Comparison of ENCODE assay signal across 1 cellular context in the genomic region with DNA sequence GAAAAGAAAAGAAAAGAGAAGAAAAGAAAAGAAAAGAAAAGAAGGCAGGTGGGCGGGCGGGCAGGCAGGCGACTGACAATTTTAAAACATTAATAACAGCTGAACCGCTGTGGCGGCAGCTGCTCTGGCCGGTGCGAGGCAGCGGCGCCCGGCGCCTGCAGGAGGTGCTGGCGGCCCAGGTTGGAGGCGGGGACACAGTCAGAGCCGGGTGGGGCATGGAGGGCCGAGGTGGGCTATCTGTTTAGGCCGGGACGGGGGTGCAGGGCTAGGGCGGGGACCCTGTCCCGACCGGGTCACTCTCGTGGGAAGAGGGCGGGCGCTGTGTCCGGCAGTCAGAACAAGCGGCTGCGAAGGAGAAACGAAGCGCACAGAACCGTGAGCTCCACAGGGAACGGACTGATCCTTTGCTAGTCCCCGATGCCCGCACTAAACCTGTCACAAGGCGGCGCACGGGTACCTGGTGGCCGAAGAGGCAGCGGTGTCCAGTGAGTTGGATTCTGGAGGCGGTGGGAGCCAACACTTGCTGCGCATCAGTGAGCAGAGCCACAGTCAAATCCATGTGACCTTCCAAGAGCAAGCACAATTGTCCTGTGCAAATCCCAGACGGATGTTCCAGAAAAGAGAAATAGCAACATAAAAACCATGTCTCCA.
TF ChIP-seq lines count a peak whose summit lies in the region.

No MANE protein-coding gene starts in this region.

TF ChIP-seq in HEK293, 187 proteins besides CTCF, POLR2A, EP300 and RAD21 (continued from another document and continues in another):
- TF ChIP-seq, protein P1, sequence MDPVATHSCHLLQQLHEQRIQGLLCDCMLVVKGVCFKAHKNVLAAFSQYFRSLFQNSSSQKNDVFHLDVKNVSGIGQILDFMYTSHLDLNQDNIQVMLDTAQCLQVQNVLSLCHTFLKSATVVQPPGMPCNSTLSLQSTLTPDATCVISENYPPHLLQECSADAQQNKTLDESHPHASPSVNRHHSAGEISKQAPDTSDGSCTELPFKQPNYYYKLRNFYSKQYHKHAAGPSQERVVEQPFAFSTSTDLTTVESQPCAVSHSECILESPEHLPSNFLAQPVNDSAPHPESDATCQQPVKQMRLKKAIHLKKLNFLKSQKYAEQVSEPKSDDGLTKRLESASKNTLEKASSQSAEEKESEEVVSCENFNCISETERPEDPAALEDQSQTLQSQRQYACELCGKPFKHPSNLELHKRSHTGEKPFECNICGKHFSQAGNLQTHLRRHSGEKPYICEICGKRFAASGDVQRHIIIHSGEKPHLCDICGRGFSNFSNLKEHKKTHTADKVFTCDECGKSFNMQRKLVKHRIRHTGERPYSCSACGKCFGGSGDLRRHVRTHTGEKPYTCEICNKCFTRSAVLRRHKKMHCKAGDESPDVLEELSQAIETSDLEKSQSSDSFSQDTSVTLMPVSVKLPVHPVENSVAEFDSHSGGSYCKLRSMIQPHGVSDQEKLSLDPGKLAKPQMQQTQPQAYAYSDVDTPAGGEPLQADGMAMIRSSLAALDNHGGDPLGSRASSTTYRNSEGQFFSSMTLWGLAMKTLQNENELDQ (tag by site-specific recombination; IDR thresholded peaks at IDR 0.05; ENCODE audit: low read depth), result no peak
- TF ChIP-seq ZNF311 (tag by site-specific recombination; IDR thresholded peaks at IDR 0.05; ENCODE audit: borderline replicate concordance) (no peak), ZNF248 (tag by site-specific recombination; IDR thresholded peaks at IDR 0.05) (no peak), MZF1 (tag by site-specific recombination; IDR thresholded peaks at IDR 0.05; ENCODE audit: borderline replicate concordance) (no peak), ZNF16 (tag by site-specific recombination; IDR thresholded peaks at IDR 0.05; ENCODE audit: low read depth) (no peak), SP7 (tag by site-specific recombination; IDR thresholded peaks at IDR 0.05) (no peak), ZIC2 (tag by site-specific recombination; IDR thresholded peaks at IDR 0.05) (0 out of 2 replicates have a peak, but pooled peaks have one; percentile 6), KLF16 (tag by site-specific recombination; IDR thresholded peaks at IDR 0.05) (no peak), ZNF529 (tag by site-specific recombination; IDR thresholded peaks at IDR 0.05; ENCODE audit: insufficient replicate concordance) (no peak), MYNN (tag by site-specific recombination; IDR thresholded peaks at IDR 0.05; ENCODE audit: borderline replicate concordance) (no peak), ZNF791 (tag by site-specific recombination; IDR thresholded peaks at IDR 0.05) (no peak), IKZF3 (tag by site-specific recombination; IDR thresholded peaks at IDR 0.05) (no peak), ZNF155 (tag by site-specific recombination; IDR thresholded peaks at IDR 0.05) (no peak), ZNF121 (tag by site-specific recombination; IDR thresholded peaks at IDR 0.05) (peak; percentile 82; the same call in 1 of the 2 replicates), ZNF549 (tag by site-specific recombination; IDR thresholded peaks at IDR 0.05) (no peak), ZFP41 (tag by site-specific recombination; IDR thresholded peaks at IDR 0.05; ENCODE audit: borderline replicate concordance) (no peak), ZNF394 (tag by site-specific recombination; IDR thresholded peaks at IDR 0.05; ENCODE audit: borderline replicate concordance) (peak; percentile 59; the same call in 1 of the 2 replicates), ZNF112 (tag by site-specific recombination; IDR thresholded peaks at IDR 0.05) (no peak), ZNF23 (tag by site-specific recombination; IDR thresholded peaks at IDR 0.05; ENCODE audit: borderline replicate concordance) (no peak), ZFP3 (tag by site-specific recombination; IDR thresholded peaks at IDR 0.05; ENCODE audit: low read depth) (no peak), ZNF621 (tag by site-specific recombination; IDR thresholded peaks at IDR 0.05) (no peak), SP3 (tag by site-specific recombination; IDR thresholded peaks at IDR 0.05) (peak; percentile 34), ZBTB17 (tag by site-specific recombination; IDR thresholded peaks at IDR 0.05) (peak; percentile 65), ZNF558 (tag by site-specific recombination; IDR thresholded peaks at IDR 0.05) (no peak), ZNF785 (tag by site-specific recombination; IDR thresholded peaks at IDR 0.05) (peak; percentile 83; the same call in 1 of the 2 replicates), HOXA7 (CRISPR knock-in tag; IDR thresholded peaks at IDR 0.05; ENCODE audit: borderline replicate concordance) (no peak), ZNF302 (tag by site-specific recombination; IDR thresholded peaks at IDR 0.05; ENCODE audit: low read depth) (no peak)
- TF ChIP-seq, protein P2, sequence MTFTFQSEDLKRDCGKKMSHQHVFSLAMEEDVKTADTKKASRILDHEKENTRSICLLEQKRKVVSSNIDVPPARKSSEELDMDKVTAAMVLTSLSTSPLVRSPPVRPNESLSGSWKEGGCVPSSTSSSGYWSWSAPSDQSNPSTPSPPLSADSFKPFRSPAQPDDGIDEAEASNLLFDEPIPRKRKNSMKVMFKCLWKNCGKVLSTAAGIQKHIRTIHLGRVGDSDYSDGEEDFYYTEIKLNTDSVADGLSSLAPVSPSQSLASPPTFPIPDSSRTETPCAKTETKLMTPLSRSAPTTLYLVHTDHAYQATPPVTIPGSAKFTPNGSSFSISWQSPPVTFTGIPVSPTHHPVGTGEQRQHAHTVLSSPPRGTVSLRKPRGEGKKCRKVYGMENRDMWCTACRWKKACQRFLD (tag by site-specific recombination; IDR thresholded peaks at IDR 0.05), result no peak
- TF ChIP-seq, protein P3, sequence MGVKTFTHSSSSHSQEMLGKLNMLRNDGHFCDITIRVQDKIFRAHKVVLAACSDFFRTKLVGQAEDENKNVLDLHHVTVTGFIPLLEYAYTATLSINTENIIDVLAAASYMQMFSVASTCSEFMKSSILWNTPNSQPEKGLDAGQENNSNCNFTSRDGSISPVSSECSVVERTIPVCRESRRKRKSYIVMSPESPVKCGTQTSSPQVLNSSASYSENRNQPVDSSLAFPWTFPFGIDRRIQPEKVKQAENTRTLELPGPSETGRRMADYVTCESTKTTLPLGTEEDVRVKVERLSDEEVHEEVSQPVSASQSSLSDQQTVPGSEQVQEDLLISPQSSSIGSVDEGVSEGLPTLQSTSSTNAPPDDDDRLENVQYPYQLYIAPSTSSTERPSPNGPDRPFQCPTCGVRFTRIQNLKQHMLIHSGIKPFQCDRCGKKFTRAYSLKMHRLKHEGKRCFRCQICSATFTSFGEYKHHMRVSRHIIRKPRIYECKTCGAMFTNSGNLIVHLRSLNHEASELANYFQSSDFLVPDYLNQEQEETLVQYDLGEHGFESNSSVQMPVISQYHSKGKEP (tag by site-specific recombination; IDR thresholded peaks at IDR 0.05), result no peak
- TF ChIP-seq, protein P4, sequence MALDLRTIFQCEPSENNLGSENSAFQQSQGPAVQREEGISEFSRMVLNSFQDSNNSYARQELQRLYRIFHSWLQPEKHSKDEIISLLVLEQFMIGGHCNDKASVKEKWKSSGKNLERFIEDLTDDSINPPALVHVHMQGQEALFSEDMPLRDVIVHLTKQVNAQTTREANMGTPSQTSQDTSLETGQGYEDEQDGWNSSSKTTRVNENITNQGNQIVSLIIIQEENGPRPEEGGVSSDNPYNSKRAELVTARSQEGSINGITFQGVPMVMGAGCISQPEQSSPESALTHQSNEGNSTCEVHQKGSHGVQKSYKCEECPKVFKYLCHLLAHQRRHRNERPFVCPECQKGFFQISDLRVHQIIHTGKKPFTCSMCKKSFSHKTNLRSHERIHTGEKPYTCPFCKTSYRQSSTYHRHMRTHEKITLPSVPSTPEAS (tag by site-specific recombination; IDR thresholded peaks at IDR 0.05), result no peak
- TF ChIP-seq, protein P5, sequence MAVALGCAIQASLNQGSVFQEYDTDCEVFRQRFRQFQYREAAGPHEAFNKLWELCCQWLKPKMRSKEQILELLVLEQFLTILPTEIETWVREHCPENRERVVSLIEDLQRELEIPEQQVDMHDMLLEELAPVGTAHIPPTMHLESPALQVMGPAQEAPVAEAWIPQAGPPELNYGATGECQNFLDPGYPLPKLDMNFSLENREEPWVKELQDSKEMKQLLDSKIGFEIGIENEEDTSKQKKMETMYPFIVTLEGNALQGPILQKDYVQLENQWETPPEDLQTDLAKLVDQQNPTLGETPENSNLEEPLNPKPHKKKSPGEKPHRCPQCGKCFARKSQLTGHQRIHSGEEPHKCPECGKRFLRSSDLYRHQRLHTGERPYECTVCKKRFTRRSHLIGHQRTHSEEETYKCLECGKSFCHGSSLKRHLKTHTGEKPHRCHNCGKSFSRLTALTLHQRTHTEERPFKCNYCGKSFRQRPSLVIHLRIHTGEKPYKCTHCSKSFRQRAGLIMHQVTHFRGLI (tag by site-specific recombination; IDR thresholded peaks at IDR 0.05), result no peak
- TF ChIP-seq, protein P6, sequence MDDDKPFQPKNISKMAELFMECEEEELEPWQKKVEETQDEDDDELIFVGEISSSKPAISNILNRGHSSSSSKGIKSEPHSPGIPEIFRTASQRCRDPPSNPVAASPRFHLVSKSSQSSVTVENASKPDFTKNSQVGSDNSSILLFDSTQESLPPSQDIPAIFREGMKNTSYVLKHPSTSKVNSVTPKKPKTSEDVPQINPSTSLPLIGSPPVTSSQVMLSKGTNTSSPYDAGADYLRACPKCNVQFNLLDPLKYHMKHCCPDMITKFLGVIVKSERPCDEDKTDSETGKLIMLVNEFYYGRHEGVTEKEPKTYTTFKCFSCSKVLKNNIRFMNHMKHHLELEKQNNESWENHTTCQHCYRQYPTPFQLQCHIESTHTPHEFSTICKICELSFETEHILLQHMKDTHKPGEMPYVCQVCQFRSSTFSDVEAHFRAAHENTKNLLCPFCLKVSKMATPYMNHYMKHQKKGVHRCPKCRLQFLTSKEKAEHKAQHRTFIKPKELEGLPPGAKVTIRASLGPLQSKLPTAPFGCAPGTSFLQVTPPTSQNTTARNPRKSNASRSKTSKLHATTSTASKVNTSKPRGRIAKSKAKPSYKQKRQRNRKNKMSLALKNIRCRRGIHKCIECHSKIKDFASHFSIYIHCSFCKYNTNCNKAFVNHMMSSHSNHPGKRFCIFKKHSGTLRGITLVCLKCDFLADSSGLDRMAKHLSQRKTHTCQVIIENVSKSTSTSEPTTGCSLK (tag by site-specific recombination; IDR thresholded peaks at IDR 0.05), result no peak
- TF ChIP-seq, protein P7, sequence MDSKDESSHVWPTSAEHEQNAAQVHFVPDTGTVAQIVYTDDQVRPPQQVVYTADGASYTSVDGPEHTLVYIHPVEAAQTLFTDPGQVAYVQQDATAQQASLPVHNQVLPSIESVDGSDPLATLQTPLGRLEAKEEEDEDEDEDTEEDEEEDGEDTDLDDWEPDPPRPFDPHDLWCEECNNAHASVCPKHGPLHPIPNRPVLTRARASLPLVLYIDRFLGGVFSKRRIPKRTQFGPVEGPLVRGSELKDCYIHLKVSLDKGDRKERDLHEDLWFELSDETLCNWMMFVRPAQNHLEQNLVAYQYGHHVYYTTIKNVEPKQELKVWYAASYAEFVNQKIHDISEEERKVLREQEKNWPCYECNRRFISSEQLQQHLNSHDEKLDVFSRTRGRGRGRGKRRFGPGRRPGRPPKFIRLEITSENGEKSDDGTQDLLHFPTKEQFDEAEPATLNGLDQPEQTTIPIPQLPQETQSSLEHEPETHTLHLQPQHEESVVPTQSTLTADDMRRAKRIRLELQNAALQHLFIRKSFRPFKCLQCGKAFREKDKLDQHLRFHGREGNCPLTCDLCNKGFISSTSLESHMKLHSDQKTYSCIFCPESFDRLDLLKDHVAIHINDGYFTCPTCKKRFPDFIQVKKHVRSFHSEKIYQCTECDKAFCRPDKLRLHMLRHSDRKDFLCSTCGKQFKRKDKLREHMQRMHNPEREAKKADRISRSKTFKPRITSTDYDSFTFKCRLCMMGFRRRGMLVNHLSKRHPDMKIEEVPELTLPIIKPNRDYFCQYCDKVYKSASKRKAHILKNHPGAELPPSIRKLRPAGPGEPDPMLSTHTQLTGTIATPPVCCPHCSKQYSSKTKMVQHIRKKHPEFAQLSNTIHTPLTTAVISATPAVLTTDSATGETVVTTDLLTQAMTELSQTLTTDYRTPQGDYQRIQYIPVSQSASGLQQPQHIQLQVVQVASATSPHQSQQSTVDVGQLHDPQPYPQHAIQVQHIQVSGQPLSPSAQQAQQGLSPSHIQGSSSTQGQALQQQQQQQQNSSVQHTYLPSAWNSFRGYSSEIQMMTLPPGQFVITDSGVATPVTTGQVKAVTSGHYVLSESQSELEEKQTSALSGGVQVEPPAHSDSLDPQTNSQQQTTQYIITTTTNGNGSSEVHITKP (tag by site-specific recombination; IDR thresholded peaks at IDR 0.05), result peak; percentile 59
- TF ChIP-seq, protein P8, sequence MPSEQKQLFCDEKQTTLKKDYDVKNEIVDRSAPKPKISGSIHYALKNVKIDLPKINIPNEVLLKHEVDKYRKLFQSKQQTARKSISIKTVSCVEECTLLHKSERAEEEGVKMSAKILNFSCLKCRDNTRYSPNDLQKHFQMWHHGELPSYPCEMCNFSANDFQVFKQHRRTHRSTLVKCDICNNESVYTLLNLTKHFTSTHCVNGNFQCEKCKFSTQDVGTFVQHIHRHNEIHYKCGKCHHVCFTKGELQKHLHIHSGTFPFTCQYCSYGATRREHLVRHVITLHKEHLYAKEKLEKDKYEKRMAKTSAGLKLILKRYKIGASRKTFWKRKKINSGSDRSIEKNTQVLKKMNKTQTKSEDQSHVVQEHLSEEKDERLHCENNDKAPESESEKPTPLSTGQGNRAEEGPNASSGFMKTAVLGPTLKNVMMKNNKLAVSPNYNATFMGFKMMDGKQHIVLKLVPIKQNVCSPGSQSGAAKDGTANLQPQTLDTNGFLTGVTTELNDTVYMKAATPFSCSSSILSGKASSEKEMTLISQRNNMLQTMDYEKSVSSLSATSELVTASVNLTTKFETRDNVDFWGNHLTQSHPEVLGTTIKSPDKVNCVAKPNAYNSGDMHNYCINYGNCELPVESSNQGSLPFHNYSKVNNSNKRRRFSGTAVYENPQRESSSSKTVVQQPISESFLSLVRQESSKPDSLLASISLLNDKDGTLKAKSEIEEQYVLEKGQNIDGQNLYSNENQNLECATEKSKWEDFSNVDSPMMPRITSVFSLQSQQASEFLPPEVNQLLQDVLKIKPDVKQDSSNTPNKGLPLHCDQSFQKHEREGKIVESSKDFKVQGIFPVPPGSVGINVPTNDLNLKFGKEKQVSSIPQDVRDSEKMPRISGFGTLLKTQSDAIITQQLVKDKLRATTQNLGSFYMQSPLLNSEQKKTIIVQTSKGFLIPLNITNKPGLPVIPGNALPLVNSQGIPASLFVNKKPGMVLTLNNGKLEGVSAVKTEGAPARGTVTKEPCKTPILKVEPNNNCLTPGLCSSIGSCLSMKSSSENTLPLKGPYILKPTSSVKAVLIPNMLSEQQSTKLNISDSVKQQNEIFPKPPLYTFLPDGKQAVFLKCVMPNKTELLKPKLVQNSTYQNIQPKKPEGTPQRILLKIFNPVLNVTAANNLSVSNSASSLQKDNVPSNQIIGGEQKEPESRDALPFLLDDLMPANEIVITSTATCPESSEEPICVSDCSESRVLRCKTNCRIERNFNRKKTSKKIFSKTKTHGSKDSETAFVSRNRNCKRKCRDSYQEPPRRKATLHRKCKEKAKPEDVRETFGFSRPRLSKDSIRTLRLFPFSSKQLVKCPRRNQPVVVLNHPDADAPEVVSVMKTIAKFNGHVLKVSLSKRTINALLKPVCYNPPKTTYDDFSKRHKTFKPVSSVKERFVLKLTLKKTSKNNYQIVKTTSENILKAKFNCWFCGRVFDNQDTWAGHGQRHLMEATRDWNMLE (tag by site-specific recombination; conservative IDR thresholded peaks at IDR 0.05; ENCODE audit: low read depth), result no peak
- TF ChIP-seq, protein P9, sequence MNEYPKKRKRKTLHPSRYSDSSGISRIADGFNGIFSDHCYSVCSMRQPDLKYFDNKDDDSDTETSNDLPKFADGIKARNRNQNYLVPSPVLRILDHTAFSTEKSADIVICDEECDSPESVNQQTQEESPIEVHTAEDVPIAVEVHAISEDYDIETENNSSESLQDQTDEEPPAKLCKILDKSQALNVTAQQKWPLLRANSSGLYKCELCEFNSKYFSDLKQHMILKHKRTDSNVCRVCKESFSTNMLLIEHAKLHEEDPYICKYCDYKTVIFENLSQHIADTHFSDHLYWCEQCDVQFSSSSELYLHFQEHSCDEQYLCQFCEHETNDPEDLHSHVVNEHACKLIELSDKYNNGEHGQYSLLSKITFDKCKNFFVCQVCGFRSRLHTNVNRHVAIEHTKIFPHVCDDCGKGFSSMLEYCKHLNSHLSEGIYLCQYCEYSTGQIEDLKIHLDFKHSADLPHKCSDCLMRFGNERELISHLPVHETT (tag by site-specific recombination; IDR thresholded peaks at IDR 0.05), result no peak
